15 cellular contexts compared by ENCODE assay signal in the genomic region with DNA sequence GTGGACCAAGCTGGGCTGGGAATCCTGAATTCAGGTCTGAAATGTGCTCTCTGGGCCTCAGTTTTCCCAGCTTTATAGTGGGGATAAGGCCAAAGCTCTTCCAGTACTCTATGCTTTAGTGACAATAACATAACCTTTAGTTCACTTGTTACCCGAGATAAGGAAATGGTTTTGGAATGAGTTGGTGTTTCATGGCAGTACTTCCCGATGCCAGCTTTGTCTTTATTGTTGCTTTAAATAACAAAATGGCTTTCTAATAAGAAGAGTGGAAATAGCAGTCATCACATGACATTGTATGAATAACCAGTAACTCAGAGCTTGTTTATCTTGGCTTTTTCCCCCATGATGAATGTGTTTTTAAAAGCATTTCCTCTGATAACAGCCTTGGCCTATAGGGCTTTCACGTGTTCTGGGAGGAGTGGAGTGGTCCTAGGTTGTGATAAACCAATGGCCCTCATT. TPM values are rescaled to one million over a fixed set of nuclear protein-coding genes. Genes with fewer than 3 reads are reported as not detected.
DNase-seq lines count a peak whose midpoint lies in the region; ATAC-seq and TF ChIP-seq lines count a peak whose summit lies in the region.
"Had no signal": no experiment of that assay in that cellular context is flagged by ENCODE, and none has a peak within 500 bp of the region (broad histone marks: within the 10 kb centered on the region; RNA-seq: fewer than 3 reads in every experiment).

No MANE protein-coding gene starts in this region.

- no peaks in the 10 kb centered on the region for H3K36me3 ChIP-seq in heart right ventricle
- no peaks in the 10 kb centered on the region for H3K36me3 ChIP-seq in left ventricle myocardium inferior
- no peaks in the 10 kb centered on the region for H3K36me3 ChIP-seq in upper lobe of right lung
- no peaks in the 10 kb centered on the region for H3K36me3 ChIP-seq in spleen
- no peaks in the 10 kb centered on the region for H3K36me3 ChIP-seq in endodermal cell (ENCODE audit: control insufficient read depth, insufficient read depth, low read length)

- ATAC-seq in heart right ventricle (peak in 5 of 8 donors; percentile 35 to 59 (median 44)), upper lobe of right lung (peak; percentile 42)
- ATAC-seq: A549; activated CD8-positive, alpha-beta memory T cell treated with anti-CD3 and anti-CD28 coated beads, Interleukin-2, amount 10 ng/mL, durations not matched to agents 7 days and 5 days; activated naive CD8-positive, alpha-beta T cell treated with anti-CD3 and anti-CD28 coated beads, Interleukin-2, amount 50 U/mL, for 24 hours; left colon; stimulated activated naive CD8-positive, alpha-beta T cell treated with anti-CD3 and anti-CD28 coated beads, Interleukin-15, amount 100 ng/mL, for 72 hours had no signal

- H3K36me3 Mint-ChIP-seq in endodermal cell (ENCODE audit: low read depth) = peaks cover 9% of the 10 kb centered on the region
- H3K36me3 Mint-ChIP-seq: activated CD8-positive, alpha-beta memory T cell treated with anti-CD3 and anti-CD28 coated beads, Interleukin-2, amount 10 ng/mL, durations not matched to agents 7 days and 5 days had no signal

- peaks cover 0 to 45% (median 16%) of the 10 kb centered on the region in 11 donors for H3K9me3 ChIP-seq in heart right ventricle
- H3K9me3 ChIP-seq in left ventricle myocardium inferior (replicated peaks) = peaks cover 47% of the 10 kb centered on the region
- H3K9me3 ChIP-seq in upper lobe of right lung = peaks cover 7% of the 10 kb centered on the region
- peaks cover 0 to 37% (median 22%) of the 10 kb centered on the region in 8 donors for H3K9me3 ChIP-seq in spleen
- peaks cover 48% of the 10 kb centered on the region for H3K9me3 ChIP-seq in endodermal cell (ENCODE audit: control insufficient read depth, low read length)

- intact Hi-C loops in heart right ventricle (cut with DNase I) (no loop called here), left ventricle myocardium inferior (cut with micrococcal nuclease) (no loop called here), upper lobe of right lung (cut with DNase I) (no loop called here), spleen (cut with DNase I; ENCODE audit: low total_unique reads) (no loop called here)

- H3K27ac Mint-ChIP-seq in endodermal cell = no peak overlapping the region
- H3K27ac Mint-ChIP-seq: activated CD8-positive, alpha-beta memory T cell treated with anti-CD3 and anti-CD28 coated beads, Interleukin-2, amount 10 ng/mL, durations not matched to agents 7 days and 5 days; activated naive CD8-positive, alpha-beta T cell treated with anti-CD3 and anti-CD28 coated beads, Interleukin-2, amount 50 U/mL, for 24 hours; stimulated activated naive CD8-positive, alpha-beta T cell treated with anti-CD3 and anti-CD28 coated beads, Interleukin-15, amount 100 ng/mL, for 72 hours had no signal

- no peaks in the 10 kb centered on the region for H3K4me1 Mint-ChIP-seq in endodermal cell
- H3K4me1 Mint-ChIP-seq: activated CD8-positive, alpha-beta memory T cell treated with anti-CD3 and anti-CD28 coated beads, Interleukin-2, amount 10 ng/mL, durations not matched to agents 7 days and 5 days; activated naive CD8-positive, alpha-beta T cell treated with anti-CD3 and anti-CD28 coated beads, Interleukin-2, amount 50 U/mL, for 24 hours; stimulated activated naive CD8-positive, alpha-beta T cell treated with anti-CD3 and anti-CD28 coated beads, Interleukin-15, amount 100 ng/mL, for 72 hours had no signal

- TF ChIP-seq POLR2A in spleen (IDR thresholded peaks at IDR 0.05) = no peak

- DNase-seq in heart right ventricle = no peak
- DNase-seq in left ventricle myocardium inferior = no peak
- DNase-seq in astrocyte of the spinal cord (ENCODE audit: low read depth, low spot score) = peak; percentile 69
- peak; percentile 98 for DNase-seq in glomerular endothelial cell (ENCODE audit: extremely low read depth, low read depth, low spot score)
- DNase-seq in upper lobe of right lung = no peak
- DNase-seq in spleen = no peak
- no peak for DNase-seq in activated CD4-positive, CD25-positive, alpha-beta regulatory T cell treated with anti-CD3 and anti-CD28 coated beads, Interleukin-2, amount 50 U/mL, for 72 hours
- DNase-seq in endodermal cell = no peak
- DNase-seq: activated CD8-positive, alpha-beta memory T cell treated with anti-CD3 and anti-CD28 coated beads, Interleukin-2, amount 10 ng/mL, durations not matched to agents 7 days and 5 days; activated naive CD8-positive, alpha-beta T cell treated with anti-CD3 and anti-CD28 coated beads, Interleukin-2, amount 50 U/mL, for 24 hours; left colon; nucleus accumbens; stimulated activated CD4-positive, alpha-beta T cell treated with anti-CD3 and anti-CD28 coated beads, Interleukin-2, amount 100 ng/mL, for 48 hours; stimulated activated naive CD8-positive, alpha-beta T cell treated with anti-CD3 and anti-CD28 coated beads, Interleukin-15, amount 100 ng/mL, for 72 hours had no signal

- H3K27me3 Mint-ChIP-seq in endodermal cell (ENCODE audit: insufficient read depth) = no peaks in the 10 kb centered on the region
- H3K27me3 Mint-ChIP-seq: stimulated activated naive CD8-positive, alpha-beta T cell treated with anti-CD3 and anti-CD28 coated beads, Interleukin-15, amount 100 ng/mL, for 72 hours had no signal

- no peak overlapping the region for H3K9ac ChIP-seq in endodermal cell (ENCODE audit: extremely low read depth, low read length, poor library complexity, severe bottlenecking)

- H3K27me3 ChIP-seq in heart right ventricle = no peaks in the 10 kb centered on the region
- H3K27me3 ChIP-seq in left ventricle myocardium inferior (ENCODE audit: low read depth) = peaks cover 6% of the 10 kb centered on the region
- no peaks in the 10 kb centered on the region for H3K27me3 ChIP-seq in upper lobe of right lung
- H3K27me3 ChIP-seq in spleen (replicated peaks in 1 of 7) = no peaks in the 10 kb centered on the region
- no peaks in the 10 kb centered on the region for H3K27me3 ChIP-seq in endodermal cell (ENCODE audit: control insufficient read depth, insufficient read depth, low read length, poor library complexity, severe bottlenecking)

- H3K4me1 ChIP-seq in heart right ventricle = peaks cover 0 to 23% (median 8%) of the 10 kb centered on the region in 9 donors
- peaks cover 15% of the 10 kb centered on the region for H3K4me1 ChIP-seq in left ventricle myocardium inferior
- H3K4me1 ChIP-seq in upper lobe of right lung = peaks cover 12% of the 10 kb centered on the region
- H3K4me1 ChIP-seq in spleen = no peaks in the 10 kb centered on the region
- H3K4me1 ChIP-seq in endodermal cell (ENCODE audit: control insufficient read depth, insufficient read depth, low read length) = no peaks in the 10 kb centered on the region
- H3K4me1 ChIP-seq: A549 had no signal

- no peak overlapping the region for H3K4me3 Mint-ChIP-seq in endodermal cell
- H3K4me3 Mint-ChIP-seq: activated CD8-positive, alpha-beta memory T cell treated with anti-CD3 and anti-CD28 coated beads, Interleukin-2, amount 10 ng/mL, durations not matched to agents 7 days and 5 days; activated naive CD8-positive, alpha-beta T cell treated with anti-CD3 and anti-CD28 coated beads, Interleukin-2, amount 50 U/mL, for 24 hours; stimulated activated naive CD8-positive, alpha-beta T cell treated with anti-CD3 and anti-CD28 coated beads, Interleukin-15, amount 100 ng/mL, for 72 hours had no signal

- H3K27ac ChIP-seq in heart right ventricle (no peak overlapping the region), left ventricle myocardium inferior (replicated peaks) (no peak overlapping the region), upper lobe of right lung (no peak overlapping the region), spleen (no peak overlapping the region), endodermal cell (ENCODE audit: low read depth, low read length) (no peak overlapping the region)
- H3K27ac ChIP-seq: A549 had no signal

- WGBS in heart right ventricle, 2 donors = 38 to 56% methylated on average over 3 of the region's 3 CpGs
- WGBS in spleen, 5 donors = 51 to 76% (median 68%) methylated on average over 3 of the region's 3 CpGs
- 94 to 100% methylated on average over 2 to 3 of the region's 3 CpGs for WGBS in endodermal cell (ENCODE audit: insufficient coverage in 1 of 2, insufficient read length in 1 of 2), 2 experiments

- TF ChIP-seq CTCF in heart right ventricle (IDR thresholded peaks at IDR 0.05) = no peak
- TF ChIP-seq CTCF in left ventricle myocardium inferior (IDR thresholded peaks at IDR 0.05; ENCODE audit: borderline replicate concordance) = no peak
- no peak for TF ChIP-seq CTCF in astrocyte of the spinal cord (IDR thresholded peaks at IDR 0.05; ENCODE audit: low read depth, low read length)
- no peak for TF ChIP-seq CTCF in upper lobe of right lung (IDR thresholded peaks at IDR 0.05)
- no peak for TF ChIP-seq CTCF in spleen (IDR thresholded peaks at IDR 0.05 in 8 of 11, conservative IDR thresholded peaks at IDR 0.05 in 3 of 11)
- no peak for TF ChIP-seq CTCF in endodermal cell (conservative IDR thresholded peaks at IDR 0.05)

- H3K4me3 ChIP-seq in heart right ventricle (no peak overlapping the region), left ventricle myocardium inferior (no peak overlapping the region), astrocyte of the spinal cord (ENCODE audit: low read depth, low read length) (no peak overlapping the region), upper lobe of right lung (no peak overlapping the region), spleen (no peak overlapping the region), endodermal cell (ENCODE audit: low read length) (no peak overlapping the region)
- H3K4me3 ChIP-seq: A549 had no signal

- H3K9me3 Mint-ChIP-seq in endodermal cell = peaks cover 34% of the 10 kb centered on the region

- in situ Hi-C loops in astrocyte of the spinal cord (cut with HindIII; ENCODE audit: low sequenced_read_pairs) = no loop called here

RNA-seq across cellular contexts. Expression of a gene that starts 53.6 kb away (rescaled TPM):
- total RNA-seq in heart right ventricle (1 to 10 TPM; 1.1 to 2.5 (median 1.6) TPM), left ventricle myocardium inferior (1.9 TPM), glomerular endothelial cell (20.7 and 34.2 TPM in 2 replicates), upper lobe of right lung (9.8 TPM), spleen (10 to 100 TPM in 4 of 7 donors, 1 to 10 TPM in 3; 5.2 to 14.8 (median 10.9) TPM), endodermal cell (10 to 100 TPM; 34.5 to 37.5 TPM)
- polyA plus RNA-seq in heart right ventricle (1 to 10 TPM in 1 of 2 donors, under 1 TPM in 1; 0.59 to 1.1 TPM), spleen (1 to 10 TPM in 2 of 3 donors, under 1 TPM in 1; 0.58 to 2.4 (median 1.0) TPM)
- 37.8 TPM for polyA plus RNA-seq in endodermal cell (2013, experiment 1 of 2)
- 36.2 TPM for polyA plus RNA-seq in endodermal cell (2013, experiment 2 of 2)

Comparison
In these comparisons a context has a peak if more than half of its experiments do, and no peak if none do; other contexts are left out.
1. DNase-seq: peak in astrocyte of the spinal cord (single experiment) and glomerular endothelial cell (single experiment); none in heart right ventricle (0 of 2), left ventricle myocardium inferior (single experiment), upper lobe of right lung (single experiment), spleen (single experiment), activated CD4-positive, CD25-positive, alpha-beta regulatory T cell treated with anti-CD3 and anti-CD28 coated beads, Interleukin-2, amount 50 U/mL, for 72 hours (single experiment) and endodermal cell (single experiment).